ENCODE assay signal across 26 cellular contexts in genomic region chr5:9399094-9399493, GRCh38.
"Had no signal": no experiment of that assay in that cellular context is flagged by ENCODE, and none has a peak within 500 bp of the region (broad histone marks: within the 10 kb centered on the region; RNA-seq: fewer than 3 reads in every experiment).

No MANE protein-coding gene starts in this region.

- H2AFZ ChIP-seq: hepatocyte had no signal

- H3K4me1 ChIP-seq: colonic mucosa, esophagus squamous epithelium, gastrocnemius medialis, left lung, lower lobe of right lung had no signal

- FAIRE-seq: endometrium, keratinocyte had no signal

- H3K36me3 ChIP-seq: colonic mucosa, esophagus squamous epithelium, gastrocnemius medialis, left lung, lower lobe of right lung had no signal

- ATAC-seq: effector memory CD8-positive, alpha-beta T cell; esophagus mucosa; gastrocnemius medialis; left lung; left ventricle myocardium superior; lower lobe of right lung; mucosa of descending colon had no signal

- DNase-seq: colonic mucosa; cortex of kidney; effector CD8-positive, alpha-beta T cell; effector memory CD8-positive, alpha-beta T cell; endodermal cell; erythroblast; esophagus squamous epithelium; foreskin fibroblast; foreskin melanocyte; gastrocnemius medialis; glutamatergic neuron; head of caudate nucleus; hypothalamus; immature natural killer cell; left cardiac atrium; left lung; left ventricle myocardium superior; lower lobe of right lung; mesenchymal stem cell; mucosa of descending colon; naive B cell had no signal

- H3K4me2 ChIP-seq: hepatocyte had no signal

- H3K4me3 ChIP-seq: colonic mucosa, esophagus squamous epithelium, gastrocnemius medialis, hepatocyte, left lung, lower lobe of right lung, mucosa of descending colon had no signal

- H3K9me3 ChIP-seq: colonic mucosa, esophagus squamous epithelium, gastrocnemius medialis, lower lobe of right lung, mucosa of descending colon had no signal

- H3K79me2 ChIP-seq: hepatocyte had no signal

- H3K27ac ChIP-seq: colonic mucosa, epithelial cell of prostate, esophagus squamous epithelium, gastrocnemius medialis, hepatocyte, left lung, lower lobe of right lung had no signal

- H3K27me3 ChIP-seq: colonic mucosa, esophagus squamous epithelium, gastrocnemius medialis, hepatocyte, left lung had no signal
